Comparison of ENCODE assay signal across 8 cellular contexts in the genomic region with DNA sequence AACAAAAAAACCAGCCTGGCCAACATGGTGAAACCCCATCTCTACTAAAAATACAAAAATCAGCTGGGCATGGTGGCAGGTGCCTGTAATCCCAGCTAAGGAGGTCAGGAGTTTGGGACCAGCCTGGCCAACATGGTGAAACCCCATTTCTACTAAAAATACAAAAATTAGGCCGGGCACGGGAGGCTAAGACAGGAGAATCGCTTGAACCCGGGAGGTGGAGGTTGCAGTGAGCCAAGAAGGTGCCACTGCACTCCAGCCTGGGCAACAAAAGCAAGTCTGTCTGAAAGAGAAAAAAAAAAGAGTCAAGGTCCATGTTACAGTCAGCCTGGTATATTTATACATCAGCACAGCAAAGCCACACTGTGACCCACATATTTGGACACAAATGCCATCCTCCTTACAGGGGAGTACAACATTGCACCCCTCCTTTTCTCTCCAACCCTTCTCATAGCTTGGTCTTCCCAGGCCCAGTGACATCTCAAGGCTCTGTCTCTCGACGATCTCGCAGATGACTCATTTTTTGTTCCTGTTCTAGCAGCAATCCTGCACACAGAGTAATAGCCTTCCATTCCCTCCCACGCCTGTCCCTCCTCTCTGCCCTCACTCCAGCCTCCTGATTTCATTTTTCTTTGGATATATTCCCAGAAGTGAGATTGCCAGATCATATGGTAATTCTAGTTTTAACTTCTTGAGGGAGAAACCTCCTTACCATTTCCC. TPM values are rescaled to one million over a fixed set of nuclear protein-coding genes. Genes with fewer than 3 reads are reported as not detected.
DNase-seq lines count a peak whose midpoint lies in the region; ATAC-seq and TF ChIP-seq lines count a peak whose summit lies in the region.
"Had no signal": no experiment of that assay in that cellular context is flagged by ENCODE, and none has a peak within 500 bp of the region (broad histone marks: within the 10 kb centered on the region; RNA-seq: fewer than 3 reads in every experiment).

No MANE protein-coding gene starts in this region.

- no peak overlapping the region for H3K4me3 ChIP-seq in testis

- 27 to 43% methylated on average over 8 of the region's 8 CpGs for WGBS in testis, 2 donors

- TF ChIP-seq CTCF in testis (IDR thresholded peaks at IDR 0.05), result no peak

- H3K27ac ChIP-seq in testis, result peak overlapping the region; percentile 80 to 93
- H3K27ac ChIP-seq: KMS-11 had no signal

- H3K36me3 ChIP-seq in testis (ENCODE audit: low read depth, missing control alignments), result no peaks in the 10 kb centered on the region

- no peak for TF ChIP-seq POLR2A in testis (IDR thresholded peaks at IDR 0.05)

- DNase-seq in HT-29 (ENCODE audit: low spot score) (peak; percentile 3), astrocyte of the hippocampus (ENCODE audit: low read depth, low spot score) (peak; percentile 54), inferior parietal cortex (ENCODE audit: extremely low spot score) (peak; percentile 69), testis (peak; percentile 91), NCI-H2196 (lab: John Stamatoyannopoulos, UW; ENCODE audit: unreplicated experiment) (no peak), NCI-H1694 (lab: John Stamatoyannopoulos, UW) (no peak)

- intact Hi-C loops in testis (cut with DNase I; ENCODE audit: low total_unique reads), result no loop called here

- peaks cover 42% of the 10 kb centered on the region for H3K4me1 ChIP-seq in testis

- H3K9me3 ChIP-seq in testis, result no peaks in the 10 kb centered on the region

- H3K27me3 ChIP-seq in testis, result no peaks in the 10 kb centered on the region

- no peak for ATAC-seq in GM18907 (IDR thresholded peaks at IDR 0.05; ENCODE audit: unreplicated experiment)

RNA-seq across cellular contexts. Expression of gene DPP9, which starts 21.0 kb away (rescaled TPM):
- total RNA-seq in HT-29 (2014; rRNA removed; shearing (Covaris generic)), result 72.8 and 74.3 TPM in 2 replicates
- 10 to 100 TPM; 65.1 to 74.2 TPM for total RNA-seq in testis
- polyA plus RNA-seq in testis (ENCODE audit: insufficient read depth, low read depth, low replicate concordance), result 24.6 TPM

RNA-seq across cellular contexts. Expression of gene FEM1A, which starts 46.9 kb away (rescaled TPM):
- total RNA-seq in HT-29 (2014; rRNA removed; shearing (Covaris generic)), result 17.8 and 22.2 TPM in 2 replicates
- total RNA-seq in testis, result 10 to 100 TPM; 14.3 to 15.8 TPM
- 7.5 TPM for polyA plus RNA-seq in testis (ENCODE audit: insufficient read depth, low read depth, low replicate concordance)

Comparison
In these comparisons a context has a peak if more than half of its experiments do, and no peak if none do; other contexts are left out.
1. DNase-seq: peak in HT-29 (single experiment), astrocyte of the hippocampus (single experiment), inferior parietal cortex (single experiment) and testis (single experiment); none in NCI-H2196 (single experiment) and NCI-H1694 (single experiment).